In genomic region chr2:233108611-233109490, GRCh38 we compare ENCODE assay signal across 12 cellular contexts. TPM values are rescaled to one million over a fixed set of nuclear protein-coding genes. Genes with fewer than 3 reads are reported as not detected.
DNase-seq lines count a peak whose midpoint lies in the region; ATAC-seq, FAIRE-seq and TF ChIP-seq lines count a peak whose summit lies in the region.
"Had no signal": no experiment of that assay in that cellular context is flagged by ENCODE, and none has a peak within 500 bp of the region (broad histone marks: within the 10 kb centered on the region; RNA-seq: fewer than 3 reads in every experiment).

No MANE protein-coding gene starts in this region.

- TF ChIP-seq POLR2A in GM12892 (IDR thresholded peaks at IDR 0.05; ENCODE audit: low read depth, low read length) = 0 out of 2 replicates have a peak, but pooled peaks have one; percentile 22

- peak overlapping the region; percentile 72 for H3K27ac Mint-ChIP-seq in T-helper 17 cell
- peak overlapping the region in 7 of 9 donors; percentile 29 to 79 (median 72) for H3K27ac Mint-ChIP-seq in naive thymus-derived CD4-positive, alpha-beta T cell
- no peak overlapping the region for H3K27ac Mint-ChIP-seq in activated CD8-positive, alpha-beta memory T cell treated with anti-CD3 and anti-CD28 coated beads, Interleukin-2, amount 10 ng/mL, durations not matched to agents 7 days and 5 days

- no peaks in the 10 kb centered on the region for H3K9me3 ChIP-seq in T-helper 17 cell (ENCODE audit: control insufficient read depth, low read length, poor library complexity, severe bottlenecking)
- H3K9me3 ChIP-seq in naive thymus-derived CD4-positive, alpha-beta T cell (ENCODE audit: control insufficient read depth in 2 of 3, low read length in 3 of 3) = no peaks in the 10 kb centered on the region
- H3K9me3 ChIP-seq: suprapubic skin had no signal

- CTCF ChIA-PET in naive thymus-derived CD4-positive, alpha-beta T cell (lab: Charles Lee) = interaction anchor here (0.7 kb wide), 1 partner anchor 33 kb away, joined by 3 read pairs; no protein-coding TSS in a partner anchor
- CTCF ChIA-PET in activated CD8-positive, alpha-beta memory T cell treated with anti-CD3 and anti-CD28 coated beads, Interleukin-2, amount 10 ng/mL, durations not matched to agents 7 days and 5 days (lab: Charles Lee) = interaction anchor here (1.5 kb wide), 1 partner anchor 55 kb away, joined by 4 read pairs; no protein-coding TSS in a partner anchor

- peak overlapping the region; percentile 49 for H3K4me3 Mint-ChIP-seq in T-helper 17 cell
- peak overlapping the region in 5 of 10 donors; percentile 11 to 64 (median 30) for H3K4me3 Mint-ChIP-seq in naive thymus-derived CD4-positive, alpha-beta T cell
- no peak overlapping the region for H3K4me3 Mint-ChIP-seq in activated CD8-positive, alpha-beta memory T cell treated with anti-CD3 and anti-CD28 coated beads, Interleukin-2, amount 10 ng/mL, durations not matched to agents 7 days and 5 days

- H3K4me1 ChIP-seq in naive thymus-derived CD4-positive, alpha-beta T cell (ENCODE audit: control insufficient read depth in 2 of 2, insufficient read depth in 2 of 2, low read length in 2 of 2) = peaks cover 30 to 56% of the 10 kb centered on the region in 2 donors

- DNase-seq in GM12892 (ENCODE audit: insufficient read length) = no peak
- no peak for DNase-seq in T-helper 17 cell
- no peak for DNase-seq in naive thymus-derived CD4-positive, alpha-beta T cell
- DNase-seq in activated CD8-positive, alpha-beta memory T cell treated with anti-CD3 and anti-CD28 coated beads, Interleukin-2, amount 10 ng/mL, durations not matched to agents 7 days and 5 days = no peak
- no peak for DNase-seq in COLO668 (lab: John Stamatoyannopoulos, UW; ENCODE audit: unreplicated experiment)
- no peak for DNase-seq in OCI-M1 (lab: John Stamatoyannopoulos, UW)
- DNase-seq: Calu3, NCI-H446 treated with DMSO at 0.1 percent for 48 hours, right cardiac atrium had no signal

- peaks cover 0 to 5% (median 0%) of the 10 kb centered on the region in 3 experiments for H3K36me3 ChIP-seq in naive thymus-derived CD4-positive, alpha-beta T cell (ENCODE audit: control insufficient read depth in 2 of 3, insufficient read depth in 3 of 3, low read length in 3 of 3)
- H3K36me3 ChIP-seq: suprapubic skin had no signal

- intact Hi-C loops in naive thymus-derived CD4-positive, alpha-beta T cell (cut with micrococcal nuclease) = no loop called here

- ATAC-seq in GM21423 (IDR thresholded peaks at IDR 0.05; ENCODE audit: unreplicated experiment) (peak; percentile 50), T-helper 17 cell (no peak)
- ATAC-seq in naive thymus-derived CD4-positive, alpha-beta T cell = peak; percentile 20
- no peak for ATAC-seq in activated CD8-positive, alpha-beta memory T cell treated with anti-CD3 and anti-CD28 coated beads, Interleukin-2, amount 10 ng/mL, durations not matched to agents 7 days and 5 days
- ATAC-seq: Right ventricle myocardium inferior had no signal

- H3K9me3 Mint-ChIP-seq in naive thymus-derived CD4-positive, alpha-beta T cell = peaks cover 0 to 6% (median 0%) of the 10 kb centered on the region in 11 donors
- no peaks in the 10 kb centered on the region for H3K9me3 Mint-ChIP-seq in activated CD8-positive, alpha-beta memory T cell treated with anti-CD3 and anti-CD28 coated beads, Interleukin-2, amount 10 ng/mL, durations not matched to agents 7 days and 5 days (ENCODE audit: low read depth)

- no peak overlapping the region for H3K4me3 ChIP-seq in naive thymus-derived CD4-positive, alpha-beta T cell (ENCODE audit: low read length)
- H3K4me3 ChIP-seq: suprapubic skin had no signal

- H3K27ac ChIP-seq in naive thymus-derived CD4-positive, alpha-beta T cell (ENCODE audit: low read depth, low read length) = no peak overlapping the region
- H3K27ac ChIP-seq: suprapubic skin had no signal

- peak; percentile 74 for FAIRE-seq in GM12892 (lab: Jason Lieb, UNC)

- no peaks in the 10 kb centered on the region for H3K27me3 ChIP-seq in naive thymus-derived CD4-positive, alpha-beta T cell (ENCODE audit: control insufficient read depth in 2 of 2, insufficient read depth in 2 of 2, low read length in 2 of 2)

- no peaks in the 10 kb centered on the region for H3K27me3 Mint-ChIP-seq in T-helper 17 cell
- H3K27me3 Mint-ChIP-seq in naive thymus-derived CD4-positive, alpha-beta T cell = no peaks in the 10 kb centered on the region
- H3K27me3 Mint-ChIP-seq in activated CD8-positive, alpha-beta memory T cell treated with anti-CD3 and anti-CD28 coated beads, Interleukin-2, amount 10 ng/mL, durations not matched to agents 7 days and 5 days = no peaks in the 10 kb centered on the region

- H3K4me1 Mint-ChIP-seq in T-helper 17 cell = peaks cover 56% of the 10 kb centered on the region
- peaks cover 31 to 89% (median 78%) of the 10 kb centered on the region in 7 donors for H3K4me1 Mint-ChIP-seq in naive thymus-derived CD4-positive, alpha-beta T cell
- peaks cover 25% of the 10 kb centered on the region for H3K4me1 Mint-ChIP-seq in activated CD8-positive, alpha-beta memory T cell treated with anti-CD3 and anti-CD28 coated beads, Interleukin-2, amount 10 ng/mL, durations not matched to agents 7 days and 5 days

- peaks cover 2% of the 10 kb centered on the region for H3K36me3 Mint-ChIP-seq in T-helper 17 cell (ENCODE audit: low read depth)
- H3K36me3 Mint-ChIP-seq in naive thymus-derived CD4-positive, alpha-beta T cell = peaks cover 0 to 22% (median 7%) of the 10 kb centered on the region in 5 donors
- peaks cover 23% of the 10 kb centered on the region for H3K36me3 Mint-ChIP-seq in activated CD8-positive, alpha-beta memory T cell treated with anti-CD3 and anti-CD28 coated beads, Interleukin-2, amount 10 ng/mL, durations not matched to agents 7 days and 5 days

- POLR2A ChIA-PET in naive thymus-derived CD4-positive, alpha-beta T cell (lab: Charles Lee) = no interaction called here

RNA-seq across cellular contexts. Expression of gene INPP5D, which starts 48.7 kb away (rescaled TPM):
- 81.6 TPM for polyA plus RNA-seq in GM12892 (2012; ENCODE audit: missing spikeins)
- total RNA-seq in T-helper 17 cell = 100 to 1,000 TPM; 163 to 184 TPM
- 100 to 1,000 TPM; 106 to 232 (median 126) TPM for total RNA-seq in naive thymus-derived CD4-positive, alpha-beta T cell
- polyA plus RNA-seq in naive thymus-derived CD4-positive, alpha-beta T cell = 100 to 1,000 TPM in 1 of 2 donors, 10 to 100 TPM in 1; 41.0 to 122 TPM
- 100 to 1,000 TPM; 140 to 152 TPM for total RNA-seq in activated CD8-positive, alpha-beta memory T cell treated with anti-CD3 and anti-CD28 coated beads, Interleukin-2, amount 10 ng/mL, durations not matched to agents 7 days and 5 days
- total RNA-seq: Calu3 had no signal

Comparison
In these comparisons a context has a peak if more than half of its experiments do, and no peak if none do; other contexts are left out.
1. ATAC-seq: peak in GM21423 (single experiment) and naive thymus-derived CD4-positive, alpha-beta T cell (single experiment); none in T-helper 17 cell (single experiment) and activated CD8-positive, alpha-beta memory T cell treated with anti-CD3 and anti-CD28 coated beads, Interleukin-2, amount 10 ng/mL, durations not matched to agents 7 days and 5 days (single experiment).